ENCODE assay signal across 9 cellular contexts in genomic region chr10:124670849-124671248, GRCh38.
A peak's percentile ranks its signal among the peaks of the same experiment; 100 is the strongest.
DNase-seq lines count a peak whose midpoint lies in the region; ATAC-seq and TF ChIP-seq lines count a peak whose summit lies in the region.
"Had no signal": no experiment of that assay in that cellular context is flagged by ENCODE, and none has a peak within 500 bp of the region (broad histone marks: within the 10 kb centered on the region; RNA-seq: fewer than 3 reads in every experiment).

No MANE protein-coding gene starts in this region.

- 83% methylated on average over 7 of the region's 13 CpGs for WGBS in esophagus muscularis mucosa
- 61 to 81% (median 66%) methylated on average over 13 of the region's 13 CpGs for WGBS in psoas muscle, 3 donors

- H3K27ac Mint-ChIP-seq in activated T-helper 2 cell treated with anti-CD3 and anti-CD28 coated beads, Interferon-gamma antibody, Interleukin-2, Interleukin-4, amounts not matched to agents 10 μg/mL and 5 μg/mL and 100 μg/mL, durations not matched to agents 14 hours and 24 hours and 36 hours: no peak overlapping the region

- H3K4me1 ChIP-seq in DND-41 (ENCODE audit: insufficient read depth, low read length) (peaks cover 14% of the 10 kb centered on the region), esophagus muscularis mucosa (peaks cover 78 to 97% (median 94%) of the 10 kb centered on the region in 4 donors), psoas muscle (peaks cover 87% of the 10 kb centered on the region)

- H3K36me3 Mint-ChIP-seq in activated T-helper 2 cell treated with anti-CD3 and anti-CD28 coated beads, Interferon-gamma antibody, Interleukin-2, Interleukin-4, amounts not matched to agents 10 μg/mL and 5 μg/mL and 100 μg/mL, durations not matched to agents 14 hours and 24 hours and 36 hours (ENCODE audit: low read depth): peaks cover 10% of the 10 kb centered on the region

- no peak overlapping the region for H3K4me2 ChIP-seq in DND-41 (ENCODE audit: insufficient read depth, low read length)

- POLR2A ChIA-PET in RWPE1 (lab: Yijun Ruan, JAX; ENCODE audit: low non-redundant PET): no interaction called here

- no peak for TF ChIP-seq POLR2A in esophagus muscularis mucosa (IDR thresholded peaks at IDR 0.05; ENCODE audit: low read depth)

- H3K27me3 ChIP-seq in DND-41 (ENCODE audit: insufficient read depth, low read length, poor library complexity) (no peaks in the 10 kb centered on the region), esophagus muscularis mucosa (no peaks in the 10 kb centered on the region), psoas muscle (ENCODE audit: insufficient read depth in 3 of 3, low read length in 2 of 3) (no peaks in the 10 kb centered on the region)

- no peak overlapping the region for H2AFZ ChIP-seq in DND-41 (ENCODE audit: low read depth, low read length)

- no peak for TF ChIP-seq CTCF in DND-41 (IDR thresholded peaks at IDR 0.05; ENCODE audit: borderline replicate concordance, extremely low read depth, low read length, poor library complexity, severe bottlenecking)
- no peak for TF ChIP-seq CTCF in RWPE1 (conservative IDR thresholded peaks at IDR 0.05; ENCODE audit: low read depth)
- no peak for TF ChIP-seq CTCF in esophagus muscularis mucosa (IDR thresholded peaks at IDR 0.05)
- no peak for TF ChIP-seq CTCF in psoas muscle (IDR thresholded peaks at IDR 0.05)

- ATAC-seq in DND-41 (ENCODE audit: insufficient read depth, low read depth) (peak; percentile 68), psoas muscle (no peak), GM18520 (IDR thresholded peaks at IDR 0.05; ENCODE audit: unreplicated experiment) (no peak), HG02571 (IDR thresholded peaks at IDR 0.05; ENCODE audit: unreplicated experiment) (no peak)

- H3K27ac ChIP-seq in DND-41 (ENCODE audit: low read length) (peak overlapping the region; percentile 40; the same call in 1 of the 2 replicates), RWPE1 (peak overlapping the region; percentile 63), esophagus muscularis mucosa (replicated peaks in 1 of 4) (peak overlapping the region; percentile 3 to 55 (median 25)), psoas muscle (peak overlapping the region; percentile 58)

- H3K79me2 ChIP-seq in DND-41 (ENCODE audit: insufficient read depth, low read length): peaks cover 100% of the 10 kb centered on the region

- H3K27me3 Mint-ChIP-seq in activated T-helper 2 cell treated with anti-CD3 and anti-CD28 coated beads, Interferon-gamma antibody, Interleukin-2, Interleukin-4, amounts not matched to agents 10 μg/mL and 5 μg/mL and 100 μg/mL, durations not matched to agents 14 hours and 24 hours and 36 hours (ENCODE audit: low read depth): no peaks in the 10 kb centered on the region

- no peaks in the 10 kb centered on the region for H3K9me3 Mint-ChIP-seq in activated T-helper 2 cell treated with anti-CD3 and anti-CD28 coated beads, Interferon-gamma antibody, Interleukin-2, Interleukin-4, amounts not matched to agents 10 μg/mL and 5 μg/mL and 100 μg/mL, durations not matched to agents 14 hours and 24 hours and 36 hours

- peaks cover 84% of the 10 kb centered on the region for H4K20me1 ChIP-seq in DND-41 (ENCODE audit: insufficient read depth, low read length)

- intact Hi-C loops in esophagus muscularis mucosa (cut with DNase I) (no loop called here), psoas muscle (cut with DNase I) (loop anchor here in 1 of 2 donors (1.0 kb wide), 1 partner anchor 16 kb away; no protein-coding TSS in a partner anchor)
- intact Hi-C loops in activated T-helper 2 cell treated with anti-CD3 and anti-CD28 coated beads, Interferon-gamma antibody, Interleukin-2, Interleukin-4, amounts not matched to agents 10 μg/mL and 5 μg/mL and 100 μg/mL, durations not matched to agents 14 hours and 24 hours and 36 hours (cut with micrococcal nuclease): no loop called here

- H3K36me3 ChIP-seq in DND-41 (ENCODE audit: insufficient read depth, low read length) (peaks cover 98% of the 10 kb centered on the region), esophagus muscularis mucosa (peaks cover 0 to 12% (median 6%) of the 10 kb centered on the region in 4 donors), psoas muscle (ENCODE audit: insufficient read depth in 1 of 2, low read depth in 1 of 2) (no peaks in the 10 kb centered on the region)

- peaks cover 12% of the 10 kb centered on the region for H3K4me1 Mint-ChIP-seq in activated T-helper 2 cell treated with anti-CD3 and anti-CD28 coated beads, Interferon-gamma antibody, Interleukin-2, Interleukin-4, amounts not matched to agents 10 μg/mL and 5 μg/mL and 100 μg/mL, durations not matched to agents 14 hours and 24 hours and 36 hours (ENCODE audit: low read depth)

- no peaks in the 10 kb centered on the region for H3K9me3 ChIP-seq in DND-41 (ENCODE audit: insufficient read depth, low read length, severe bottlenecking)
- H3K9me3 ChIP-seq in esophagus muscularis mucosa: no peaks in the 10 kb centered on the region
- no peaks in the 10 kb centered on the region for H3K9me3 ChIP-seq in psoas muscle

- CTCF ChIA-PET in RWPE1 (lab: Yijun Ruan, JAX): interaction anchor here (0.5 to 1.4 kb wide), 9 partner anchors 8 to 132 kb away, joined by 3 to 10 read pairs (median 3); no protein-coding TSS in a partner anchor

- peak; percentile 51 for DNase-seq in DND-41
- no peak for DNase-seq in RWPE1 (ENCODE audit: low spot score)
- DNase-seq in esophagus muscularis mucosa (ENCODE audit: extremely low spot score): no peak
- DNase-seq in psoas muscle: peak in 1 of 2 donors; percentile 16
- DNase-seq in activated T-helper 2 cell treated with anti-CD3 and anti-CD28 coated beads, Interferon-gamma antibody, Interleukin-2, Interleukin-4, amounts not matched to agents 10 μg/mL and 5 μg/mL and 100 μg/mL, durations not matched to agents 14 hours and 24 hours and 36 hours (ENCODE audit: low spot score): no peak
- no peak for DNase-seq in KBM-7
- DNase-seq: NCI-H1105 had no signal

- H3K4me3 Mint-ChIP-seq in activated T-helper 2 cell treated with anti-CD3 and anti-CD28 coated beads, Interferon-gamma antibody, Interleukin-2, Interleukin-4, amounts not matched to agents 10 μg/mL and 5 μg/mL and 100 μg/mL, durations not matched to agents 14 hours and 24 hours and 36 hours (ENCODE audit: low read depth): no peak overlapping the region

- in situ Hi-C loops in KBM-7 (cut with MboI; ENCODE audit: low pct_unique_long_range_greater_than_20kb, low sequenced_read_pairs): no loop called here

- H3K9ac ChIP-seq in DND-41 (ENCODE audit: low read depth, low read length): no peak overlapping the region

- H3K4me3 ChIP-seq in DND-41 (ENCODE audit: low read depth in 1 of 2, low read length in 2 of 2) (no peak overlapping the region), esophagus muscularis mucosa (no peak overlapping the region), psoas muscle (no peak overlapping the region)

- no peak for TF ChIP-seq EP300 in esophagus muscularis mucosa (IDR thresholded peaks at IDR 0.05)
